2 cellular contexts compared by ENCODE assay signal in the genomic region with DNA sequence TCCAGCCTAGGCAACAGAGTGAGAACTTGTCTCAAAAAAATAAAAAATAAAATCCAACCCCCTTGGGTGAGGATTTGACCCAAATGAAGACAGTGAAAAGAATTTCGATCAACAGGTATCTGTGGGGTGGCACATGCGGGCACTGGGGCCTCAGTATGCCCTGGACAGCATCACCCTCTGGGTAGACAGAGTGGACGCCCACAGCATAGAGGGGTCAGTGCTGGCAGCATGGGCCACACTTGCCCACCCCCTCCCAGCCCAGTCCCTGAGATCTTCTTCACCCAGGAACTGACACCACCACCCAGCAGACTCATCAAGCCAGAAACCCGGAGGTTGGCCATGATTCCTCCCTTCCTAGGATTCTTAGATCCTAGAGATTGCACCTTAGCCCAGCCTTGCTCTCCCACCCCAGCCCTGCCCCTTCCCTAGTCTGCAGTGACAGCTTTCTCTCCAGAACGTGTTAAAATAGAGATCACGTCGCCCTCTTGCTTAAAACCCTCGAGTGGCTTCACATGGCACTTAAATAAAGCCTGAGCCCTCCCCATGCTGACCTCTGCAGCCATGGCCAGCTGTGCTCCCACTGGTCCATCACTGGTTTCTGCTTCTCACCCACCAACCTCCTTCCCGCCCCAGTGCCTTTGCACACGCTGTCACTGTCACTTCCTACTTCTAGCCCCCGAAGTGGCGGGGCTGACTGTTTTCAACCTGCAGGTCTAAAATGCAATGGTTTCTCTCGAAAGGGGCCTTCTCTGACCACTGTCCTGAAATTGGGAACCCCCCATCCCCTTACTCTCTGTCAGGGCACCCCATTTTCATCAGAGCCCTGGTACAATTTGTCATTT.
TF ChIP-seq lines count a peak whose summit lies in the region.

No MANE protein-coding gene starts in this region.

TF ChIP-seq in IMR-90, 13 proteins besides CTCF, POLR2A, EP300 and RAD21:
- TF ChIP-seq RCOR1 (IDR thresholded peaks at IDR 0.05; ENCODE audit: insufficient replicate concordance, low read length) (no peak), BHLHE40 (IDR thresholded peaks at IDR 0.05; ENCODE audit: low read depth, low read length) (no peak)
TF ChIP-seq in IMR-90: peak in this region for 0.

TF ChIP-seq in K562, 482 proteins besides CTCF, POLR2A, EP300 and RAD21:
- TF ChIP-seq ZKSCAN8 (CRISPR knock-in tag; IDR thresholded peaks at IDR 0.05) (no peak), ADNP (tag; IDR thresholded peaks at IDR 0.05) (0 out of 2 replicates have a peak, but pooled peaks have one; percentile 57), ZNF644 (tag; IDR thresholded peaks at IDR 0.05; ENCODE audit: low read depth) (no peak), IRF2 (CRISPR knock-in tag; IDR thresholded peaks at IDR 0.05) (no peak), IRF1 (CRISPR knock-in tag; IDR thresholded peaks at IDR 0.05; ENCODE audit: borderline replicate concordance) (no peak), KDM1A (IDR thresholded peaks at IDR 0.05) (peak; percentile 51 to 70; a peak in 3 of 4 replicates), CBX1 (IDR thresholded peaks at IDR 0.05; ENCODE audit: low read depth) (0 out of 2 replicates have a peak, but pooled peaks have one; percentile 27), C11orf30 (IDR thresholded peaks at IDR 0.05; ENCODE audit: low read depth) (no peak), RCOR1 (IDR thresholded peaks at IDR 0.05; ENCODE audit: borderline replicate concordance in 1 of 2, low read depth in 2 of 2, low read length in 2 of 2) (peak in 1 of 2 experiments; percentile 64; a peak in 2 of 4 replicates), CTBP1 (IDR thresholded peaks at IDR 0.05; ENCODE audit: borderline replicate concordance) (no peak), TRIM24 (IDR thresholded peaks at IDR 0.05) (no peak), HDAC2 (IDR thresholded peaks at IDR 0.05) (peak; percentile 38; the same call in 1 of the 2 replicates), SMARCA5 (IDR thresholded peaks at IDR 0.05) (peak; percentile 89), ETS1 (conservative IDR thresholded peaks at IDR 0.05; ENCODE audit: control insufficient read depth, low read depth, low read length) (no peak), RFX7 (CRISPR knock-in tag; IDR thresholded peaks at IDR 0.05) (no peak), PYGO2 (tag; IDR thresholded peaks at IDR 0.05) (no peak), RBM25 (IDR thresholded peaks at IDR 0.05; ENCODE audit: low read depth, low read length, severe bottlenecking) (peak; percentile 77), BCOR (IDR thresholded peaks at IDR 0.05) (peak; percentile 96), MLX (CRISPR knock-in tag; conservative IDR thresholded peaks at IDR 0.05) (no peak)
- TF ChIP-seq, protein P1, sequence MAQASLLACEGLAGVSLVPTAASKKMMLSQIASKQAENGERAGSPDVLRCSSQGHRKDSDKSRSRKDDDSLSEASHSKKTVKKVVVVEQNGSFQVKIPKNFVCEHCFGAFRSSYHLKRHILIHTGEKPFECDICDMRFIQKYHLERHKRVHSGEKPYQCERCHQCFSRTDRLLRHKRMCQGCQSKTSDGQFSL (CRISPR knock-in tag; IDR thresholded peaks at IDR 0.05): no peak
- TF ChIP-seq, protein P1 (tag; IDR thresholded peaks at IDR 0.05): no peak
